In genomic region chr6:90922323-90922722, GRCh38 we compare ENCODE assay signal across 26 cellular contexts.
DNase-seq lines count a peak whose midpoint lies in the region; ATAC-seq, FAIRE-seq and TF ChIP-seq lines count a peak whose summit lies in the region.
"Had no signal": no experiment of that assay in that cellular context is flagged by ENCODE, and none has a peak within 500 bp of the region (broad histone marks: within the 10 kb centered on the region; RNA-seq: fewer than 3 reads in every experiment).

No MANE protein-coding gene starts in this region.

- 0% methylated on average over 1 of the region's 1 CpG for WGBS in HepG2 (ENCODE audit: low lambda C conversion rate)
- WGBS in right lobe of liver (ENCODE audit: insufficient coverage, low coverage, low lambda C conversion rate, missing lambda C conversion rate), result 38% methylated on average over 1 of the region's 1 CpG
- 0% methylated on average over 1 of the region's 1 CpG for WGBS in K562 (ENCODE audit: insufficient coverage, low coverage, missing lambda C conversion rate)

- H3K9ac ChIP-seq in HepG2 (ENCODE audit: insufficient read depth, low read depth, low read length) (no peak overlapping the region), K562 (ENCODE audit: insufficient read depth in 1 of 2, low read depth in 2 of 2, low read length in 2 of 2) (no peak overlapping the region)
- H3K9ac ChIP-seq: BLaER1 had no signal

- H3K4me1 ChIP-seq in HepG2 (ENCODE audit: insufficient read depth, low read length), result no peaks in the 10 kb centered on the region
- H3K4me1 ChIP-seq in right lobe of liver, result no peaks in the 10 kb centered on the region
- no peaks in the 10 kb centered on the region for H3K4me1 ChIP-seq in K562 (replicated peaks in 1 of 2; ENCODE audit: control insufficient read depth in 2 of 2, insufficient read depth in 2 of 2, low read length in 2 of 2)
- H3K4me1 ChIP-seq: BE2C, BLaER1 had no signal

- no peak for TF ChIP-seq EP300 in HepG2 (IDR thresholded peaks at IDR 0.05; ENCODE audit: low read depth in 2 of 2, low read length in 2 of 2)
- TF ChIP-seq EP300 in HepG2 (CRISPR knock-in tag; IDR thresholded peaks at IDR 0.05; ENCODE audit: borderline replicate concordance), result no peak
- TF ChIP-seq EP300 in K562 (IDR thresholded peaks at IDR 0.05; ENCODE audit: low read length), result no peak

- no peak overlapping the region for H3K4me2 ChIP-seq in HepG2 (ENCODE audit: low read depth, low read length)
- no peak overlapping the region for H3K4me2 ChIP-seq in K562 (ENCODE audit: insufficient read depth, low read length)
- H3K4me2 ChIP-seq: BLaER1 had no signal

- TF ChIP-seq RAD21 in HepG2 (CRISPR knock-in tag; IDR thresholded peaks at IDR 0.05) (no peak), K562 (CRISPR knock-in tag; conservative IDR thresholded peaks at IDR 0.05 in 1 of 2, IDR thresholded peaks at IDR 0.05 in 1 of 2) (no peak)

- no peak for TF ChIP-seq CTCF in HepG2 (CRISPR knock-in tag; IDR thresholded peaks at IDR 0.05)
- TF ChIP-seq CTCF in right lobe of liver (IDR thresholded peaks at IDR 0.05), result no peak
- no peak for TF ChIP-seq CTCF in K562 (IDR thresholded peaks at IDR 0.05 in 2 of 3, conservative IDR thresholded peaks at IDR 0.05 in 1 of 3; ENCODE audit: insufficient read depth in 2 of 3, low read depth in 1 of 3, low read length in 3 of 3)

- FAIRE-seq in HepG2 (lab: Jason Lieb, UNC) (no peak), K562 (lab: Jason Lieb, UNC) (no peak), islet of Langerhans (lab: Jason Lieb, UNC) (peak; percentile 9)
- FAIRE-seq: GM12878, GM12892, GM18507 had no signal

- H3K79me2 ChIP-seq in HepG2 (ENCODE audit: insufficient read depth, low read length), result no peaks in the 10 kb centered on the region
- no peaks in the 10 kb centered on the region for H3K79me2 ChIP-seq in K562 (ENCODE audit: control insufficient read depth, insufficient read depth, low read length)

- no peak for ATAC-seq in HepG2
- ATAC-seq in right lobe of liver, result no peak
- ATAC-seq in K562, result no peak
- ATAC-seq in GM21390 (IDR thresholded peaks at IDR 0.05; ENCODE audit: unreplicated experiment), result no peak
- no peak for ATAC-seq in HG02884 (IDR thresholded peaks at IDR 0.05; ENCODE audit: unreplicated experiment)
- ATAC-seq: GM12878 had no signal

- intact Hi-C loops in HepG2 (cut with micrococcal nuclease; ENCODE audit: unreplicated experiment), result no loop called here
- intact Hi-C loops in right lobe of liver (cut with DNase I), result no loop called here
- intact Hi-C loops in K562 (cut with micrococcal nuclease), result no loop called here
- intact Hi-C loops in head of caudate nucleus (cut with DNase I), result no loop called here

- H3K27ac ChIP-seq in HepG2 (ENCODE audit: extremely low read length, insufficient read depth, low read length) (no peak overlapping the region), right lobe of liver (no peak overlapping the region), K562 (ENCODE audit: extremely low read depth, low read depth, low read length) (no peak overlapping the region)
- H3K27ac ChIP-seq: 22Rv1, BLaER1 had no signal

- in situ Hi-C loops in HepG2 (cut with HindIII; ENCODE audit: extremely low pct_ligation_motif_present, low pct_unique_long_range_greater_than_20kb), result no loop called here
- in situ Hi-C loops in K562 (cut with MboI), result no loop called here

- H4K20me1 ChIP-seq in HepG2 (ENCODE audit: insufficient read depth, low read length), result no peaks in the 10 kb centered on the region
- no peaks in the 10 kb centered on the region for H4K20me1 ChIP-seq in K562 (replicated peaks; ENCODE audit: control insufficient read depth, insufficient read depth, low read length)
- H4K20me1 ChIP-seq: BLaER1 had no signal

- H3K27me3 ChIP-seq in HepG2 (ENCODE audit: control insufficient read depth in 1 of 2, insufficient read depth in 2 of 2, low read length in 2 of 2) (no peaks in the 10 kb centered on the region), right lobe of liver (no peaks in the 10 kb centered on the region), K562 (ENCODE audit: control insufficient read depth in 2 of 2, insufficient read depth in 2 of 2, low read length in 2 of 2) (no peaks in the 10 kb centered on the region)
- H3K27me3 ChIP-seq: BE2C, BLaER1 had no signal

- H3K36me3 ChIP-seq in HepG2 (replicated peaks in 1 of 2; ENCODE audit: control insufficient read depth in 1 of 2, insufficient read depth in 2 of 2, low read length in 2 of 2), result no peaks in the 10 kb centered on the region
- no peaks in the 10 kb centered on the region for H3K36me3 ChIP-seq in right lobe of liver
- no peaks in the 10 kb centered on the region for H3K36me3 ChIP-seq in K562 (ENCODE audit: control insufficient read depth, insufficient read depth, low read length)
- H3K36me3 ChIP-seq: BE2C, BLaER1 had no signal

- CTCF ChIA-PET in HepG2 (lab: Yijun Ruan, JAX; ENCODE audit: low intra/inter-chr PET ratio, low total read pairs), result no interaction called here
- CTCF ChIA-PET in K562 (lab: Yijun Ruan, JAX; ENCODE audit: low intra/inter-chr PET ratio), result no interaction called here

- TF ChIP-seq POLR2A in HepG2 (IDR thresholded peaks at IDR 0.05; ENCODE audit: insufficient read depth in 1 of 2, low read depth in 2 of 2, low read length in 2 of 2), result no peak
- no peak for TF ChIP-seq POLR2A in right lobe of liver (IDR thresholded peaks at IDR 0.05)
- no peak for TF ChIP-seq POLR2A in K562 (conservative IDR thresholded peaks at IDR 0.05)

- DNase-seq in HepG2 (ENCODE audit: low spot score) (no peak), right lobe of liver (no peak), K562 (ENCODE audit: extremely low read depth in 1 of 4, low spot score in 3 of 4) (no peak), head of caudate nucleus (no peak)
- DNase-seq: ACHN; BE2C; C1 segment of cervical spinal cord; CD4-positive, alpha-beta memory T cell; CD4-positive, CD25-positive, alpha-beta regulatory T cell; CD8-positive, alpha-beta memory T cell; COR-L47; DMS 273 treated with DMSO at 0.1 percent for 48 hours; DMS153; DMS53; DMS79; DND-41; EL; GDM1 had no signal

- no TSS peak for BruUV-seq in HepG2 (replicated peaks; lab: Mats Ljungman, UMichigan)
- BruUV-seq in K562 (replicated peaks; lab: Mats Ljungman, UMichigan), result no TSS peak

- H3K9me1 ChIP-seq in K562 (ENCODE audit: control insufficient read depth, insufficient read depth, low read length), result no peaks in the 10 kb centered on the region

- no peak overlapping the region for H3K4me3 ChIP-seq in HepG2 (replicated peaks in 1 of 3; ENCODE audit: insufficient read depth in 1 of 3, low read depth in 2 of 3, low read length in 3 of 3)
- H3K4me3 ChIP-seq in right lobe of liver, result no peak overlapping the region
- H3K4me3 ChIP-seq in K562, result no peak overlapping the region
- H3K4me3 ChIP-seq: BLaER1, GM12878 had no signal

- H3K9me3 ChIP-seq in HepG2 (ENCODE audit: low read length) (no peaks in the 10 kb centered on the region), right lobe of liver (no peaks in the 10 kb centered on the region), K562 (replicated peaks; ENCODE audit: control insufficient read depth, insufficient read depth, low read depth, low read length) (no peaks in the 10 kb centered on the region)
- H3K9me3 ChIP-seq: BE2C, BLaER1 had no signal

- H2AFZ ChIP-seq in HepG2 (ENCODE audit: low read length) (no peak overlapping the region), K562 (ENCODE audit: low read depth, low read length) (no peak overlapping the region)

- POLR2A ChIA-PET in HepG2 (lab: Yijun Ruan, JAX), result no interaction called here
- POLR2A ChIA-PET in K562 (lab: Yijun Ruan, JAX), result no interaction called here

TF ChIP-seq in HepG2, 621 proteins besides CTCF, POLR2A, EP300 and RAD21:
- TF ChIP-seq MAFF (IDR thresholded peaks at IDR 0.05; ENCODE audit: low read depth, low read length) (peak; percentile 87), MAFK (conservative IDR thresholded peaks at IDR 0.05 in 1 of 2, IDR thresholded peaks at IDR 0.05 in 1 of 2; ENCODE audit: low read length in 2 of 2) (peak; percentile 82 to 90), ZSCAN29 (CRISPR knock-in tag; conservative IDR thresholded peaks at IDR 0.05) (no peak)

TF ChIP-seq in K562, 482 proteins besides CTCF, POLR2A, EP300 and RAD21 (continues in another document):
- TF ChIP-seq ASH1L (IDR thresholded peaks at IDR 0.05; ENCODE audit: borderline replicate concordance, low read depth, partially characterized antibody), result no peak
- no peak for TF ChIP-seq NFYB (IDR thresholded peaks at IDR 0.05; ENCODE audit: extremely low read depth, insufficient read length)
- TF ChIP-seq NFE2L1 (tag; IDR thresholded peaks at IDR 0.05; ENCODE audit: borderline replicate concordance, low read depth), result no peak
- TF ChIP-seq ZBTB8A (IDR thresholded peaks at IDR 0.05; ENCODE audit: partially characterized antibody), result no peak
- TF ChIP-seq NUFIP1 (IDR thresholded peaks at IDR 0.05; ENCODE audit: partially characterized antibody), result no peak
- no peak for TF ChIP-seq GTF3C2 (IDR thresholded peaks at IDR 0.05; ENCODE audit: borderline replicate concordance, extremely low read depth, insufficient read length)
- no peak for TF ChIP-seq DIDO1 (tag; IDR thresholded peaks at IDR 0.05; ENCODE audit: low read depth)
- no peak for TF ChIP-seq CBX2 (IDR thresholded peaks at IDR 0.05; ENCODE audit: insufficient read depth, low read length, poor library complexity, severe bottlenecking)
- TF ChIP-seq ETS2 (tag; IDR thresholded peaks at IDR 0.05; ENCODE audit: borderline replicate concordance, poor library complexity, severe bottlenecking), result no peak
- no peak for TF ChIP-seq ZFX (CRISPR knock-in tag; IDR thresholded peaks at IDR 0.05)
- TF ChIP-seq ZFP1 (CRISPR knock-in tag; IDR thresholded peaks at IDR 0.05), result no peak
- no peak for TF ChIP-seq SP2 (IDR thresholded peaks at IDR 0.05; ENCODE audit: extremely low read depth, low read depth, low read length, poor library complexity, severe bottlenecking)

Comparison
In these comparisons a context has a peak if more than half of its experiments do, and no peak if none do; other contexts are left out.
1. Of the 241 proteins assayed by ChIP-seq in both HepG2 and K562: peak only in HepG2: none; only in K562: MAFG; in both: MAFF and MAFK; in neither: 238.